20 cellular contexts compared by ENCODE assay signal in the genomic region with DNA sequence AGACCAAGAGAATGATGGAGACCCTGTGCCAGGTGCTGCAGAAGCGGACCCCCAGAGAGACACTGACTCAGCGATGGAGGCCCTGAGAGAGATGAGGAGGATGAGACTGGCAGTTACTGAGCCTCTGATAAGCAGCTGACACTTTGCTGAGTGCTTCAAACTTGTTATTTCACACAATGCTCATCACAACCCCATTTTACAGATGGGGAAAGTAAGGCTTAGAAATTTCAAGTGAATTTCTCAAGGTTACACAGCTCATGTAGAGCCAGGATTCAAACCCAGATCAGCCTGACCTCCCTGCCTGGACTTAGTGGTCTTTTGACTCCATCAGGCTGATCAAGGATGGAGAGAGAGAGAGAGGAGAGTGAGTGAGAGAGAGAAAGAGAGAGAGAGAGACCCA. TPM values are rescaled to one million over a fixed set of nuclear protein-coding genes. Genes with fewer than 3 reads are reported as not detected.
"Had no signal": no experiment of that assay in that cellular context is flagged by ENCODE, and none has a peak within 500 bp of the region (broad histone marks: within the 10 kb centered on the region; RNA-seq: fewer than 3 reads in every experiment).

No MANE protein-coding gene starts in this region.

- H3K4me1 Mint-ChIP-seq: activated CD4-positive, alpha-beta memory T cell treated with anti-CD3 and anti-CD28 coated beads, Interleukin-2, amount 10 ng/mL, durations not matched to agents 7 days and 5 days; activated CD4-positive, alpha-beta T cell treated with anti-CD3 and anti-CD28 coated beads for 36 hours; activated CD4-positive, alpha-beta T cell treated with anti-CD3 and anti-CD28 coated beads, Interleukin-2, amount 10 ng/mL, durations not matched to agents 7 days and 5 days; activated CD8-positive, alpha-beta memory T cell treated with anti-CD3 and anti-CD28 coated beads, Interleukin-2, amount 10 ng/mL, durations not matched to agents 7 days and 5 days; activated naive CD4-positive, alpha-beta T cell treated with anti-CD3 and anti-CD28 coated beads, Interleukin-2, amount 10 ng/mL, durations not matched to agents 7 days and 5 days; activated naive CD8-positive, alpha-beta T cell treated with anti-CD3 and anti-CD28 coated beads for 36 hours; activated T-helper 17 cell treated with anti-CD3 and anti-CD28 coated beads, Interleukin-2, amount 50 U/mL, for 72 hours had no signal

- H3K27me3 Mint-ChIP-seq: activated T-cell treated with anti-CD3 and anti-CD28 coated beads, Interleukin-2, amount 50 U/mL, for 24 hours had no signal

- H3K4me3 Mint-ChIP-seq: activated CD4-positive, alpha-beta memory T cell treated with anti-CD3 and anti-CD28 coated beads, Interleukin-2, amount 10 ng/mL, durations not matched to agents 7 days and 5 days; activated CD4-positive, alpha-beta T cell treated with anti-CD3 and anti-CD28 coated beads for 36 hours; activated CD4-positive, alpha-beta T cell treated with anti-CD3 and anti-CD28 coated beads, Interleukin-2, amount 10 ng/mL, durations not matched to agents 7 days and 5 days; activated CD8-positive, alpha-beta memory T cell treated with anti-CD3 and anti-CD28 coated beads, Interleukin-2, amount 10 ng/mL, durations not matched to agents 7 days and 5 days; activated CD8-positive, alpha-beta T cell treated with anti-CD3 and anti-CD28 coated beads, Interleukin-2, amount 10 ng/mL, durations not matched to agents 7 days and 5 days; activated naive CD4-positive, alpha-beta T cell treated with anti-CD3 and anti-CD28 coated beads, Interleukin-2, amount 10 ng/mL, durations not matched to agents 7 days and 5 days; activated naive CD8-positive, alpha-beta T cell treated with anti-CD3 and anti-CD28 coated beads for 36 hours; activated T-cell treated with anti-CD3 and anti-CD28 coated beads, Interleukin-2, amount 50 U/mL, for 24 hours; activated T-cell treated with anti-CD3 and anti-CD28 coated beads, Interleukin-2, amount 50 U/mL, for 72 hours; activated T-helper 1 cell treated with anti-CD3 and anti-CD28 coated beads, Interleukin-12 subunit alpha, Interleukin-12 subunit beta, Interleukin-2, Interleukin-4 antibody, amounts not matched to agents 30 ng/mL and 10 ng/mL and 1 ng/mL, durations not matched to agents 14 hours and 24 hours and 36 hours; activated T-helper 17 cell treated with anti-CD3 and anti-CD28 coated beads, Interleukin-2, amount 50 U/mL, for 72 hours; brain; T-helper 17 cell; WTC11 had no signal

- H3K27ac ChIP-seq: ascending aorta, cardiac muscle cell, WERI-Rb-1 had no signal

- H3K27me3 ChIP-seq: ascending aorta had no signal

- H3K9me3 ChIP-seq: ascending aorta had no signal

- H3K4me1 ChIP-seq: ascending aorta had no signal

- H3K4me3 ChIP-seq: ascending aorta, cardiac muscle cell had no signal

- H3K9me3 Mint-ChIP-seq: activated CD4-positive, alpha-beta memory T cell treated with anti-CD3 and anti-CD28 coated beads, Interleukin-2, amount 10 ng/mL, durations not matched to agents 7 days and 5 days; activated CD4-positive, alpha-beta T cell treated with anti-CD3 and anti-CD28 coated beads, Interleukin-2, amount 10 ng/mL, durations not matched to agents 7 days and 5 days; activated naive CD4-positive, alpha-beta T cell treated with anti-CD3 and anti-CD28 coated beads, Interleukin-2, amount 10 ng/mL, durations not matched to agents 7 days and 5 days; activated naive CD4-positive, alpha-beta T cell treated with anti-CD3 and anti-CD28 coated beads, Interleukin-2, amount 50 U/mL, for 72 hours; activated naive CD8-positive, alpha-beta T cell treated with anti-CD3 and anti-CD28 coated beads for 36 hours; activated T-cell treated with anti-CD3 and anti-CD28 coated beads, Interleukin-2, amount 50 U/mL, for 24 hours; activated T-cell treated with anti-CD3 and anti-CD28 coated beads, Interleukin-2, amount 50 U/mL, for 72 hours; activated T-helper 1 cell treated with anti-CD3 and anti-CD28 coated beads, Interleukin-12 subunit alpha, Interleukin-12 subunit beta, Interleukin-2, Interleukin-4 antibody, amounts not matched to agents 30 ng/mL and 10 ng/mL and 1 ng/mL, durations not matched to agents 14 hours and 24 hours and 36 hours; activated T-helper 17 cell treated with anti-CD3 and anti-CD28 coated beads, Interleukin-2, amount 50 U/mL, for 72 hours; brain; WTC11 had no signal

- H3K36me3 Mint-ChIP-seq: activated CD8-positive, alpha-beta memory T cell treated with anti-CD3 and anti-CD28 coated beads, Interleukin-2, amount 10 ng/mL, durations not matched to agents 7 days and 5 days; activated naive CD4-positive, alpha-beta T cell treated with anti-CD3 and anti-CD28 coated beads, Interleukin-2, amount 10 ng/mL, durations not matched to agents 7 days and 5 days; activated naive CD4-positive, alpha-beta T cell treated with anti-CD3 and anti-CD28 coated beads, Interleukin-2, amount 50 U/mL, for 72 hours; activated naive CD8-positive, alpha-beta T cell treated with anti-CD3 and anti-CD28 coated beads for 36 hours; brain; WTC11 had no signal

- H3K27ac Mint-ChIP-seq: activated CD4-positive, alpha-beta memory T cell treated with anti-CD3 and anti-CD28 coated beads, Interleukin-2, amount 10 ng/mL, durations not matched to agents 7 days and 5 days; activated CD4-positive, alpha-beta T cell treated with anti-CD3 and anti-CD28 coated beads for 36 hours; activated CD4-positive, alpha-beta T cell treated with anti-CD3 and anti-CD28 coated beads, Interleukin-2, amount 10 ng/mL, durations not matched to agents 7 days and 5 days; activated CD8-positive, alpha-beta memory T cell treated with anti-CD3 and anti-CD28 coated beads, Interleukin-2, amount 10 ng/mL, durations not matched to agents 7 days and 5 days; activated CD8-positive, alpha-beta T cell treated with anti-CD3 and anti-CD28 coated beads, Interleukin-2, amount 10 ng/mL, durations not matched to agents 7 days and 5 days; activated naive CD4-positive, alpha-beta T cell treated with anti-CD3 and anti-CD28 coated beads, Interleukin-2, amount 10 ng/mL, durations not matched to agents 7 days and 5 days; activated naive CD4-positive, alpha-beta T cell treated with anti-CD3 and anti-CD28 coated beads, Interleukin-2, amount 50 U/mL, for 72 hours; activated naive CD8-positive, alpha-beta T cell treated with anti-CD3 and anti-CD28 coated beads for 36 hours; activated T-cell treated with anti-CD3 and anti-CD28 coated beads, Interleukin-2, amount 50 U/mL, for 24 hours; activated T-cell treated with anti-CD3 and anti-CD28 coated beads, Interleukin-2, amount 50 U/mL, for 72 hours; activated T-helper 1 cell treated with anti-CD3 and anti-CD28 coated beads, Interleukin-12 subunit alpha, Interleukin-12 subunit beta, Interleukin-2, Interleukin-4 antibody, amounts not matched to agents 30 ng/mL and 10 ng/mL and 1 ng/mL, durations not matched to agents 14 hours and 24 hours and 36 hours; T-helper 17 cell; WTC11 had no signal

- FAIRE-seq: bronchial epithelial cell, colon had no signal

- H3K36me3 ChIP-seq: ascending aorta, cardiac muscle cell, WERI-Rb-1 had no signal

RNA-seq across cellular contexts. Expression of a gene that starts 27.2 kb away (rescaled TPM):
- total RNA-seq: ascending aorta had no signal
